11 cellular contexts compared by ENCODE assay signal in genomic region chr15:25846377-25846776, GRCh38. TPM values are rescaled to one million over a fixed set of nuclear protein-coding genes. Genes with fewer than 3 reads are reported as not detected.
DNase-seq lines count a peak whose midpoint lies in the region; ATAC-seq and TF ChIP-seq lines count a peak whose summit lies in the region.
"Had no signal": no experiment of that assay in that cellular context is flagged by ENCODE, and none has a peak within 500 bp of the region (broad histone marks: within the 10 kb centered on the region; RNA-seq: fewer than 3 reads in every experiment).

No MANE protein-coding gene starts in this region.

- CTCF ChIA-PET in activated CD8-positive, alpha-beta T cell treated with anti-CD3 and anti-CD28 coated beads for 36 hours (lab: Charles Lee), result interaction anchor here (1.5 to 2.4 kb wide), 2 partner anchors 9 to 87 kb away, joined by 5 to 9 read pairs; no protein-coding TSS in a partner anchor

- no peak for TF ChIP-seq CTCF in activated CD8-positive, alpha-beta T cell treated with anti-CD3 and anti-CD28 coated beads for 36 hours (IDR thresholded peaks at IDR 0.05)
- TF ChIP-seq CTCF in breast epithelium (IDR thresholded peaks at IDR 0.05), result no peak

- no peaks in the 10 kb centered on the region for H3K27me3 Mint-ChIP-seq in activated CD8-positive, alpha-beta T cell treated with anti-CD3 and anti-CD28 coated beads for 36 hours
- H3K27me3 Mint-ChIP-seq in activated naive CD8-positive, alpha-beta T cell treated with anti-CD3 and anti-CD28 coated beads, Interleukin-2, amount 50 U/mL, for 24 hours, result peaks cover 5% of the 10 kb centered on the region

- no peak for TF ChIP-seq POLR2A in breast epithelium (IDR thresholded peaks at IDR 0.05)

- POLR2A ChIA-PET in activated CD8-positive, alpha-beta T cell treated with anti-CD3 and anti-CD28 coated beads for 36 hours (lab: Charles Lee), result interaction anchor here (1.3 to 1.4 kb wide), 2 partner anchors 16 to 47 kb away, joined by 5 to 7 read pairs; no protein-coding TSS in a partner anchor

- H3K4me1 ChIP-seq in breast epithelium, result peaks cover 6 to 7% of the 10 kb centered on the region in 2 donors

- DNase-seq in activated CD8-positive, alpha-beta T cell treated with anti-CD3 and anti-CD28 coated beads for 36 hours, result peak; percentile 79
- peak; percentile 62 for DNase-seq in activated naive CD8-positive, alpha-beta T cell treated with anti-CD3 and anti-CD28 coated beads, Interleukin-2, amount 50 U/mL, for 24 hours
- peak; percentile 52 to 81 for DNase-seq in stimulated activated CD4-positive, alpha-beta T cell treated with anti-CD3 and anti-CD28 coated beads, Interleukin-4, amount 100 ng/mL, for 4 hours
- DNase-seq in AG08396 (ENCODE audit: low spot score), result no peak
- DNase-seq in substantia nigra (lab: John Stamatoyannopoulos, UW), result no peak
- no peak for DNase-seq in breast epithelium (ENCODE audit: low spot score in 2 of 2)
- DNase-seq in DMS153 (lab: John Stamatoyannopoulos, UW), result no peak
- DNase-seq: kidney, NCI-H1417 had no signal

- H3K9me3 ChIP-seq in KOPT-K1 (ENCODE audit: insufficient read depth, low read length, poor library complexity, severe bottlenecking) (no peaks in the 10 kb centered on the region), breast epithelium (no peaks in the 10 kb centered on the region)

- H3K4me3 ChIP-seq in breast epithelium, result no peak overlapping the region

- peaks cover 18% of the 10 kb centered on the region for H3K36me3 Mint-ChIP-seq in activated CD8-positive, alpha-beta T cell treated with anti-CD3 and anti-CD28 coated beads for 36 hours (ENCODE audit: low read depth)
- H3K36me3 Mint-ChIP-seq in activated naive CD8-positive, alpha-beta T cell treated with anti-CD3 and anti-CD28 coated beads, Interleukin-2, amount 50 U/mL, for 24 hours (ENCODE audit: low read depth), result peaks cover 26% of the 10 kb centered on the region

- peak overlapping the region; percentile 97 for H3K27ac Mint-ChIP-seq in activated CD8-positive, alpha-beta T cell treated with anti-CD3 and anti-CD28 coated beads for 36 hours
- peak overlapping the region; percentile 96 for H3K27ac Mint-ChIP-seq in activated naive CD8-positive, alpha-beta T cell treated with anti-CD3 and anti-CD28 coated beads, Interleukin-2, amount 50 U/mL, for 24 hours

- H3K36me3 ChIP-seq in KOPT-K1 (ENCODE audit: insufficient read depth, low read length) (no peaks in the 10 kb centered on the region), breast epithelium (no peaks in the 10 kb centered on the region)

- no peaks in the 10 kb centered on the region for H3K27me3 ChIP-seq in breast epithelium

- peak overlapping the region; percentile 33 for H3K4me3 Mint-ChIP-seq in activated CD8-positive, alpha-beta T cell treated with anti-CD3 and anti-CD28 coated beads for 36 hours
- peak overlapping the region; percentile 31 for H3K4me3 Mint-ChIP-seq in activated naive CD8-positive, alpha-beta T cell treated with anti-CD3 and anti-CD28 coated beads, Interleukin-2, amount 50 U/mL, for 24 hours

- ATAC-seq in activated CD8-positive, alpha-beta T cell treated with anti-CD3 and anti-CD28 coated beads for 36 hours, result peak; percentile 52
- peak; percentile 44 for ATAC-seq in activated naive CD8-positive, alpha-beta T cell treated with anti-CD3 and anti-CD28 coated beads, Interleukin-2, amount 50 U/mL, for 24 hours

- H3K4me1 Mint-ChIP-seq in activated CD8-positive, alpha-beta T cell treated with anti-CD3 and anti-CD28 coated beads for 36 hours (ENCODE audit: low read depth), result peaks cover 63% of the 10 kb centered on the region
- peaks cover 84% of the 10 kb centered on the region for H3K4me1 Mint-ChIP-seq in activated naive CD8-positive, alpha-beta T cell treated with anti-CD3 and anti-CD28 coated beads, Interleukin-2, amount 50 U/mL, for 24 hours

- intact Hi-C loops in activated CD8-positive, alpha-beta T cell treated with anti-CD3 and anti-CD28 coated beads for 36 hours (cut with micrococcal nuclease), result no loop called here
- intact Hi-C loops in breast epithelium (cut with DNase I; ENCODE audit: low total_unique reads), result no loop called here

- H3K27ac ChIP-seq in KOPT-K1 (ENCODE audit: low read depth, low read length, poor library complexity, severe bottlenecking), result peak overlapping the region; percentile 43
- H3K27ac ChIP-seq in substantia nigra (ENCODE audit: low read depth, low read length, poor library complexity, severe bottlenecking), result no peak overlapping the region
- H3K27ac ChIP-seq in breast epithelium, result no peak overlapping the region
- H3K27ac ChIP-seq: C4-2B had no signal

- H3K9me3 Mint-ChIP-seq in activated CD8-positive, alpha-beta T cell treated with anti-CD3 and anti-CD28 coated beads for 36 hours, result peaks cover 2% of the 10 kb centered on the region
- H3K9me3 Mint-ChIP-seq in activated naive CD8-positive, alpha-beta T cell treated with anti-CD3 and anti-CD28 coated beads, Interleukin-2, amount 50 U/mL, for 24 hours, result no peaks in the 10 kb centered on the region

RNA-seq across cellular contexts. Expression of gene ATP10A, which starts 16.8 kb away (rescaled TPM):
- total RNA-seq in activated CD8-positive, alpha-beta T cell treated with anti-CD3 and anti-CD28 coated beads for 36 hours, result 10 to 100 TPM; 17.8 to 21.0 TPM
- 10 to 100 TPM in 1 of 3 donors, 1 to 10 TPM in 2; 6.4 to 17.4 (median 7.2) TPM for total RNA-seq in breast epithelium

Comparison
In these comparisons a context has a peak if more than half of its experiments do, and no peak if none do; other contexts are left out.
1. DNase-seq: peak in activated CD8-positive, alpha-beta T cell treated with anti-CD3 and anti-CD28 coated beads for 36 hours (single experiment), activated naive CD8-positive, alpha-beta T cell treated with anti-CD3 and anti-CD28 coated beads, Interleukin-2, amount 50 U/mL, for 24 hours (single experiment) and stimulated activated CD4-positive, alpha-beta T cell treated with anti-CD3 and anti-CD28 coated beads, Interleukin-4, amount 100 ng/mL, for 4 hours (2 of 2); none in AG08396 (single experiment), substantia nigra (0 of 49), breast epithelium (0 of 2) and DMS153 (single experiment).